ENCODE assay signal across 37 cellular contexts in the genomic region with DNA sequence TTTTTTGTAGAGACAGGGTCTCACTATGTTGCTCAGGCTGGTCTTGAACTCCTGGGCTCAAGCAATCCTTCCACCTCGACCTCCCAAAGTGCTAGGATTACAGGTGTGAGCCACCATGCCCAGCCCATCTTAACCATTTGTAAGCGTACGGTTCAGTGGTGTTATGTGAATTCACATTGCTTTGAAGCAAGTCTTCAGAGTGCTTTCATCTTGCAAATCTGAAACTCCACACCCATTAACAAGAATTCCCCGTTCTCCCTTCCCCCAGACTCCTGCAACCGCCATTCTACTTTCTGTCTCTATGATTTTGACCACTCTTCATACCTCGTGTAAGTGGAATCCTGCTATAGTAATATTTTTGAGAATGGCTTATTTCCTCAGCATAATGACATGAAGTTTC. TPM values are rescaled to one million over a fixed set of nuclear protein-coding genes. Genes with fewer than 3 reads are reported as not detected.
"Had no signal": no experiment of that assay in that cellular context is flagged by ENCODE, and none has a peak within 500 bp of the region (broad histone marks: within the 10 kb centered on the region; RNA-seq: fewer than 3 reads in every experiment).

No MANE protein-coding gene starts in this region.

- DNase-seq: Karpas-422, Kasumi-1, MG63, MM.1S, MV-4-11, NCI-H1048, NCI-H1092, NCI-H1092 treated with DMSO at 0.1 percent for 48 hours, NCI-H1105, NCI-H1105 treated with DMSO at 0.1 percent for 48 hours, NCI-H1417, NCI-H1417 treated with DMSO at 0.1 percent for 48 hours, NCI-H1436, NCI-H1436 treated with DMSO at 0.1 percent for 48 hours, NCI-H146, NCI-H1694, NCI-H1694 treated with DMSO at 0.1 percent for 48 hours, NCI-H187, NCI-H187 treated with DMSO at 0.1 percent for 48 hours, NCI-H1930, NCI-H2029, NCI-H2029 treated with DMSO at 0.1 percent for 48 hours, NCI-H2081, NCI-H2081 treated with DMSO at 0.1 percent for 48 hours, NCI-H2107, NCI-H2171, NCI-H2171 treated with DMSO at 0.1 percent for 48 hours, NCI-H2227 treated with DMSO at 0.1 percent for 48 hours, NCI-H226, NCI-H345, NCI-H446, NCI-H446 treated with DMSO at 0.1 percent for 48 hours, NCI-H510A, NCI-H510A treated with DMSO at 0.1 percent for 48 hours, NCI-H524, NCI-H524 treated with DMSO at 0.1 percent for 48 hours had no signal

- H3K36me3 ChIP-seq: MG63 had no signal

- H3K4me3 ChIP-seq: MG63 had no signal

- H3K9me3 ChIP-seq: MG63 had no signal

RNA-seq across cellular contexts. Expression of gene BICDL1, which starts 24.9 kb away (rescaled TPM):
- total RNA-seq: LHCN-M2 had no signal
